Comparison of ENCODE assay signal across 8 cellular contexts in genomic region chr1:19439464-19440171, GRCh38. TPM values are rescaled to one million over a fixed set of nuclear protein-coding genes. Genes with fewer than 3 reads are reported as not detected.
DNase-seq lines count a peak whose midpoint lies in the region; ATAC-seq and TF ChIP-seq lines count a peak whose summit lies in the region.

No MANE protein-coding gene starts in this region.

- no peak overlapping the region for H3K27ac Mint-ChIP-seq in Caco-2 (ENCODE audit: unreplicated experiment)

- H3K4me1 ChIP-seq in Caco-2: no peaks in the 10 kb centered on the region

- H3K27me3 Mint-ChIP-seq in Caco-2 (ENCODE audit: insufficient read depth, unreplicated experiment): no peaks in the 10 kb centered on the region

- H3K27ac ChIP-seq in RWPE1 (peak overlapping the region; percentile 83), caudate nucleus (ENCODE audit: low read depth, low read length) (peak overlapping the region; percentile 63)

- no TSS peak for BruUV-seq in Caco-2 (replicated peaks; lab: Mats Ljungman, UMichigan)

- no peaks in the 10 kb centered on the region for H3K9me3 ChIP-seq in Caco-2

- POLR2A ChIA-PET in Caco-2 (lab: Charles Lee): no interaction called here
- POLR2A ChIA-PET in RWPE1 (lab: Yijun Ruan, JAX; ENCODE audit: low non-redundant PET): no interaction called here

- CTCF ChIA-PET in Caco-2 (lab: Charles Lee) (interaction anchor here (1.8 kb wide), 1 partner anchor 143 kb away, joined by 5 read pairs; no protein-coding TSS in a partner anchor), RWPE1 (lab: Yijun Ruan, JAX) (interaction anchor here (0.6 kb wide), 1 partner anchor 8 kb away, joined by 3 read pairs; no protein-coding TSS in a partner anchor)

- DNase-seq in Caco-2: peak in 1 of 2 experiments; percentile 30
- DNase-seq in RWPE1 (ENCODE audit: low spot score): no peak
- peak in 23 of 61 donors; percentile 14 to 71 (median 39) for DNase-seq in caudate nucleus (lab: John Stamatoyannopoulos, UW)
- peak; percentile 81 for DNase-seq in medulla oblongata (ENCODE audit: extremely low spot score)
- DNase-seq in NCI-H82 (lab: John Stamatoyannopoulos, UW): no peak
- no peak for DNase-seq in GF-D8 (lab: John Stamatoyannopoulos, UW)

- no peak overlapping the region for H3K4me3 Mint-ChIP-seq in Caco-2 (ENCODE audit: unreplicated experiment)

- no peaks in the 10 kb centered on the region for H3K36me3 ChIP-seq in Caco-2 (ENCODE audit: control insufficient read depth, insufficient read depth, low read length)

- no peaks in the 10 kb centered on the region for H3K9me3 Mint-ChIP-seq in Caco-2 (ENCODE audit: unreplicated experiment)

- TF ChIP-seq CTCF in Caco-2 (IDR thresholded peaks at IDR 0.05; ENCODE audit: insufficient read depth in 1 of 2, low read depth in 1 of 2, low read length in 1 of 2, severe bottlenecking in 1 of 2, unreplicated experiment in 1 of 2) (peak; percentile 20 to 45), RWPE1 (conservative IDR thresholded peaks at IDR 0.05; ENCODE audit: low read depth) (no peak)

- no peak for ATAC-seq in GM21786 (IDR thresholded peaks at IDR 0.05; ENCODE audit: unreplicated experiment)
- ATAC-seq in GM18909 (IDR thresholded peaks at IDR 0.05; ENCODE audit: poor library complexity, unreplicated experiment): no peak

- peaks cover 18% of the 10 kb centered on the region for H3K36me3 Mint-ChIP-seq in Caco-2 (ENCODE audit: insufficient read depth, unreplicated experiment)

- H3K27me3 ChIP-seq in Caco-2 (replicated peaks; ENCODE audit: control insufficient read depth, insufficient read depth, low read length): no peaks in the 10 kb centered on the region

- H3K4me1 Mint-ChIP-seq in Caco-2 (ENCODE audit: low read depth, unreplicated experiment): peaks cover 6% of the 10 kb centered on the region

- no peak overlapping the region for H3K4me3 ChIP-seq in Caco-2 (ENCODE audit: low read depth, low read length)

- intact Hi-C loops in Caco-2 (cut with micrococcal nuclease; ENCODE audit: unreplicated experiment): no loop called here

RNA-seq across cellular contexts. Expression of gene CAPZB, which starts 45.7 kb away (rescaled TPM):
- total RNA-seq in Caco-2 (2022): 205 and 223 TPM in 2 replicates
